14 cellular contexts compared by ENCODE assay signal in genomic region chr4:86685401-86685800, GRCh38.
DNase-seq lines count a peak whose midpoint lies in the region; ATAC-seq and TF ChIP-seq lines count a peak whose summit lies in the region.
"Had no signal": no experiment of that assay in that cellular context is flagged by ENCODE, and none has a peak within 500 bp of the region (broad histone marks: within the 10 kb centered on the region; RNA-seq: fewer than 3 reads in every experiment).

No MANE protein-coding gene starts in this region.

- H3K4me1 Mint-ChIP-seq in activated T-cell treated with anti-CD3 and anti-CD28 coated beads, Interleukin-2, amount 50 U/mL, for 24 hours (ENCODE audit: low read depth) = no peaks in the 10 kb centered on the region
- H3K4me1 Mint-ChIP-seq: central memory CD8-positive, alpha-beta T cell had no signal

- no peaks in the 10 kb centered on the region for H3K27me3 Mint-ChIP-seq in activated T-cell treated with anti-CD3 and anti-CD28 coated beads, Interleukin-2, amount 50 U/mL, for 24 hours
- H3K27me3 Mint-ChIP-seq: central memory CD8-positive, alpha-beta T cell had no signal

- CTCF ChIA-PET in PC-3 (lab: Charles Lee) = no interaction called here

- H3K27ac ChIP-seq in PC-3 (ENCODE audit: low read length) (peak overlapping the region; percentile 12; the same call in 1 of the 2 replicates), epithelial cell of prostate (peak overlapping the region; percentile 44)
- H3K27ac ChIP-seq: WERI-Rb-1 had no signal

- POLR2A ChIA-PET in PC-3 (lab: Charles Lee; ENCODE audit: unreplicated experiment) = no interaction called here

- no peaks in the 10 kb centered on the region for H3K9me2 ChIP-seq in PC-3 (replicated peaks; ENCODE audit: low read length)

- H3K79me2 ChIP-seq in PC-3 (ENCODE audit: low read length) = no peaks in the 10 kb centered on the region

- H2AFZ ChIP-seq in PC-3 (ENCODE audit: low read length) = no peak overlapping the region

- H3K4me3 Mint-ChIP-seq in activated T-cell treated with anti-CD3 and anti-CD28 coated beads, Interleukin-2, amount 50 U/mL, for 24 hours = no peak overlapping the region
- H3K4me3 Mint-ChIP-seq: central memory CD8-positive, alpha-beta T cell had no signal

- intact Hi-C loops in PC-3 (cut with micrococcal nuclease) = no loop called here

- no TSS peak for BruUV-seq in PC-3 (replicated peaks; lab: Mats Ljungman, UMichigan)

- no peaks in the 10 kb centered on the region for H3K9me3 Mint-ChIP-seq in activated T-cell treated with anti-CD3 and anti-CD28 coated beads, Interleukin-2, amount 50 U/mL, for 24 hours
- H3K9me3 Mint-ChIP-seq: central memory CD8-positive, alpha-beta T cell had no signal

- H3K36me3 ChIP-seq in PC-3 (ENCODE audit: low read depth, low read length) = no peaks in the 10 kb centered on the region

- DNase-seq in NCI-H1417 (lab: John Stamatoyannopoulos, UW) = peak in 2 of 3 experiments; percentile 3 to 19
- no peak for DNase-seq in NCI-H1417 treated with DMSO at 0.1 percent for 48 hours (lab: John Stamatoyannopoulos, UW)
- DNase-seq in PC-3 = peak; percentile 44
- DNase-seq in epithelial cell of prostate (ENCODE audit: low read depth, low spot score) = no peak
- DNase-seq in non-pigmented ciliary epithelial cell (ENCODE audit: low read depth) = peak; percentile 1
- DNase-seq in activated naive CD4-positive, alpha-beta T cell treated with anti-CD3 and anti-CD28 coated beads, Interleukin-2, amount 50 U/mL, for 16 hours = no peak
- DNase-seq in activated T-cell treated with anti-CD3 and anti-CD28 coated beads, Interleukin-2, amount 50 U/mL, for 24 hours = no peak
- no peak for DNase-seq in NCI-H1436 (lab: John Stamatoyannopoulos, UW)
- DNase-seq: activated naive CD4-positive, alpha-beta T cell treated with Interleukin-2 at 50 U/mL for 16 hours; COR-L47; NCI-H187 treated with DMSO at 0.1 percent for 48 hours; WERI-Rb-1 had no signal

- H3K27ac Mint-ChIP-seq in activated T-cell treated with anti-CD3 and anti-CD28 coated beads, Interleukin-2, amount 50 U/mL, for 24 hours = no peak overlapping the region

- TF ChIP-seq CTCF in PC-3 (conservative IDR thresholded peaks at IDR 0.05; ENCODE audit: low read depth, low read length) = no peak

- H3K9me3 ChIP-seq in PC-3 (ENCODE audit: low read length) = no peaks in the 10 kb centered on the region
- H3K9me3 ChIP-seq: tibial nerve had no signal

- no peaks in the 10 kb centered on the region for H3F3A ChIP-seq in PC-3 (ENCODE audit: low read length, unreplicated experiment)

- no peak overlapping the region for H3K4me3 ChIP-seq in PC-3 (ENCODE audit: low read length)
- H3K4me3 ChIP-seq: tibial nerve had no signal

- H3K27me3 ChIP-seq in PC-3 (ENCODE audit: low read length) = no peaks in the 10 kb centered on the region
- H3K27me3 ChIP-seq: tibial nerve had no signal

- H3K36me3 Mint-ChIP-seq in activated T-cell treated with anti-CD3 and anti-CD28 coated beads, Interleukin-2, amount 50 U/mL, for 24 hours (ENCODE audit: low read depth) = no peaks in the 10 kb centered on the region

- H3K4me2 ChIP-seq in PC-3 (ENCODE audit: low read length) = no peak overlapping the region

- H3K4me1 ChIP-seq in PC-3 (ENCODE audit: insufficient read depth, low read length) = peaks cover 9% of the 10 kb centered on the region; the same call in 1 of the 2 replicates

- no peaks in the 10 kb centered on the region for H4K20me1 ChIP-seq in PC-3 (ENCODE audit: low read length)

- no peak overlapping the region for H3K9ac ChIP-seq in PC-3 (ENCODE audit: low read length)

- no peak for ATAC-seq in PC-3

Comparison
In these comparisons a context has a peak if more than half of its experiments do, and no peak if none do; other contexts are left out.
1. DNase-seq: peak in NCI-H1417 (2 of 3), PC-3 (single experiment) and non-pigmented ciliary epithelial cell (single experiment); none in NCI-H1417 treated with DMSO at 0.1 percent for 48 hours (single experiment), epithelial cell of prostate (single experiment), activated naive CD4-positive, alpha-beta T cell treated with anti-CD3 and anti-CD28 coated beads, Interleukin-2, amount 50 U/mL, for 16 hours (single experiment), activated T-cell treated with anti-CD3 and anti-CD28 coated beads, Interleukin-2, amount 50 U/mL, for 24 hours (single experiment) and NCI-H1436 (single experiment).